Comparison of ENCODE assay signal across 1 cellular context in the genomic region with DNA sequence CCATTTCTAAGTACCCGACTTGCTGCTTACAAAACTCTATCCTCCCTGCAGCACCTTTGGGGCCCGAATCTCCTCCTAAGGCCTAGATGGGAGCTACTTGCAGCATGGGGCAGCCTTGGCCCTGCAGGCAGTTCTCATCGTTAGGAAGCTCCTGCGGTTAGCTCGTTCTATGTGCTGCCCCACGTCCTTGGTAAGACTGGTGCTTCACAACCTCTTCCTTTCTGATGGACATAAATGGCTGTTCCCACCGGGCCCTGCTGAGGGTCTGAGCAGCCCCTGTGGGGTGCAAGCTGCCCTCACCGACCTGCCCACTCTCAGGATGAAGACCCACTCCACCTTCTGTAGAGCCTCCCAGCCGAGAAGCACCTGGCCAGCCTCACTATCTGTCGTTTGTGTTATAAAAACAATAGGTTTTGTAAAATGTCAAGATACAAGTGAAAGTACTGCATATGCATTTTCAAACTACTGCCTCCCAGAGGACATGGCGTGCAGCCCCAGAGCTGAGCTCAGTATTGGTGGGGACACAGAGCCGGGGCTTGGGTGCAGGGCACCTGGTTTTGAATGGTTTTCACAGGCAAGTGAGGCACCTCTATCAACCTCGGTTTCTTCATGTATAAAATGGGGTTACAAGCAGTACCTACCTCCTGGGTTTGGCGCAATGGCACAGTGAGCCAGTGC.
TF ChIP-seq lines count a peak whose summit lies in the region.

No MANE protein-coding gene starts in this region.

TF ChIP-seq in K562, 482 proteins besides CTCF, POLR2A, EP300 and RAD21:
- TF ChIP-seq, protein P1, sequence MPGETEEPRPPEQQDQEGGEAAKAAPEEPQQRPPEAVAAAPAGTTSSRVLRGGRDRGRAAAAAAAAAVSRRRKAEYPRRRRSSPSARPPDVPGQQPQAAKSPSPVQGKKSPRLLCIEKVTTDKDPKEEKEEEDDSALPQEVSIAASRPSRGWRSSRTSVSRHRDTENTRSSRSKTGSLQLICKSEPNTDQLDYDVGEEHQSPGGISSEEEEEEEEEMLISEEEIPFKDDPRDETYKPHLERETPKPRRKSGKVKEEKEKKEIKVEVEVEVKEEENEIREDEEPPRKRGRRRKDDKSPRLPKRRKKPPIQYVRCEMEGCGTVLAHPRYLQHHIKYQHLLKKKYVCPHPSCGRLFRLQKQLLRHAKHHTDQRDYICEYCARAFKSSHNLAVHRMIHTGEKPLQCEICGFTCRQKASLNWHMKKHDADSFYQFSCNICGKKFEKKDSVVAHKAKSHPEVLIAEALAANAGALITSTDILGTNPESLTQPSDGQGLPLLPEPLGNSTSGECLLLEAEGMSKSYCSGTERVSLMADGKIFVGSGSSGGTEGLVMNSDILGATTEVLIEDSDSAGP (CRISPR knock-in tag; IDR thresholded peaks at IDR 0.05) = no peak
- no peak for TF ChIP-seq FOXJ3 (CRISPR knock-in tag; IDR thresholded peaks at IDR 0.05)
- TF ChIP-seq TAF9B (IDR thresholded peaks at IDR 0.05; ENCODE audit: partially characterized antibody) = no peak
- no peak for TF ChIP-seq ZNF232 (CRISPR knock-in tag; IDR thresholded peaks at IDR 0.05)
- TF ChIP-seq HEY1 (CRISPR knock-in tag; IDR thresholded peaks at IDR 0.05; ENCODE audit: borderline replicate concordance) = no peak
- TF ChIP-seq SNRNP70 (optimal IDR thresholded peaks at IDR 0.05; ENCODE audit: low read depth, low read length) = no peak
- no peak for TF ChIP-seq ZNF165 (CRISPR knock-in tag; IDR thresholded peaks at IDR 0.05; ENCODE audit: borderline replicate concordance)
- no peak for TF ChIP-seq ZNF785 (CRISPR knock-in tag; IDR thresholded peaks at IDR 0.05)
- TF ChIP-seq KAT2B (IDR thresholded peaks at IDR 0.05; ENCODE audit: low read depth, low read length) = no peak
- TF ChIP-seq, protein P2, sequence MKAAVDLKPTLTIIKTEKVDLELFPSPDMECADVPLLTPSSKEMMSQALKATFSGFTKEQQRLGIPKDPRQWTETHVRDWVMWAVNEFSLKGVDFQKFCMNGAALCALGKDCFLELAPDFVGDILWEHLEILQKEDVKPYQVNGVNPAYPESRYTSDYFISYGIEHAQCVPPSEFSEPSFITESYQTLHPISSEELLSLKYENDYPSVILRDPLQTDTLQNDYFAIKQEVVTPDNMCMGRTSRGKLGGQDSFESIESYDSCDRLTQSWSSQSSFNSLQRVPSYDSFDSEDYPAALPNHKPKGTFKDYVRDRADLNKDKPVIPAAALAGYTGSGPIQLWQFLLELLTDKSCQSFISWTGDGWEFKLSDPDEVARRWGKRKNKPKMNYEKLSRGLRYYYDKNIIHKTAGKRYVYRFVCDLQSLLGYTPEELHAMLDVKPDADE (conservative IDR thresholded peaks at IDR 0.05; ENCODE audit: control insufficient read depth, low read depth, low read length) = no peak
- no peak for TF ChIP-seq CHD4 (IDR thresholded peaks at IDR 0.05; ENCODE audit: insufficient read depth, insufficient replicate concordance, low read depth, low read length, poor library complexity, severe bottlenecking)
- TF ChIP-seq, protein P3, sequence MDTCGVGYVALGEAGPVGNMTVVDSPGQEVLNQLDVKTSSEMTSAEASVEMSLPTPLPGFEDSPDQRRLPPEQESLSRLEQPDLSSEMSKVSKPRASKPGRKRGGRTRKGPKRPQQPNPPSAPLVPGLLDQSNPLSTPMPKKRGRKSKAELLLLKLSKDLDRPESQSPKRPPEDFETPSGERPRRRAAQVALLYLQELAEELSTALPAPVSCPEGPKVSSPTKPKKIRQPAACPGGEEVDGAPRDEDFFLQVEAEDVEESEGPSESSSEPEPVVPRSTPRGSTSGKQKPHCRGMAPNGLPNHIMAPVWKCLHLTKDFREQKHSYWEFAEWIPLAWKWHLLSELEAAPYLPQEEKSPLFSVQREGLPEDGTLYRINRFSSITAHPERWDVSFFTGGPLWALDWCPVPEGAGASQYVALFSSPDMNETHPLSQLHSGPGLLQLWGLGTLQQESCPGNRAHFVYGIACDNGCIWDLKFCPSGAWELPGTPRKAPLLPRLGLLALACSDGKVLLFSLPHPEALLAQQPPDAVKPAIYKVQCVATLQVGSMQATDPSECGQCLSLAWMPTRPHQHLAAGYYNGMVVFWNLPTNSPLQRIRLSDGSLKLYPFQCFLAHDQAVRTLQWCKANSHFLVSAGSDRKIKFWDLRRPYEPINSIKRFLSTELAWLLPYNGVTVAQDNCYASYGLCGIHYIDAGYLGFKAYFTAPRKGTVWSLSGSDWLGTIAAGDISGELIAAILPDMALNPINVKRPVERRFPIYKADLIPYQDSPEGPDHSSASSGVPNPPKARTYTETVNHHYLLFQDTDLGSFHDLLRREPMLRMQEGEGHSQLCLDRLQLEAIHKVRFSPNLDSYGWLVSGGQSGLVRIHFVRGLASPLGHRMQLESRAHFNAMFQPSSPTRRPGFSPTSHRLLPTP (IDR thresholded peaks at IDR 0.05; ENCODE audit: borderline replicate concordance, extremely low read depth, insufficient read length) = no peak
- no peak for TF ChIP-seq XRCC3 (IDR thresholded peaks at IDR 0.05)
- no peak for TF ChIP-seq ZNF184 (CRISPR knock-in tag; IDR thresholded peaks at IDR 0.05)
- TF ChIP-seq, protein P4, sequence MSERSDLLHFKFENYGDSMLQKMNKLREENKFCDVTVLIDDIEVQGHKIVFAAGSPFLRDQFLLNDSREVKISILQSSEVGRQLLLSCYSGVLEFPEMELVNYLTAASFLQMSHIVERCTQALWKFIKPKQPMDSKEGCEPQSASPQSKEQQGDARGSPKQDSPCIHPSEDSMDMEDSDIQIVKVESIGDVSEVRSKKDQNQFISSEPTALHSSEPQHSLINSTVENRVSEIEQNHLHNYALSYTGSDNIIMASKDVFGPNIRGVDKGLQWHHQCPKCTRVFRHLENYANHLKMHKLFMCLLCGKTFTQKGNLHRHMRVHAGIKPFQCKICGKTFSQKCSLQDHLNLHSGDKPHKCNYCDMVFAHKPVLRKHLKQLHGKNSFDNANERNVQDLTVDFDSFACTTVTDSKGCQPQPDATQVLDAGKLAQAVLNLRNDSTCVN (CRISPR knock-in tag; IDR thresholded peaks at IDR 0.05) = no peak
- no peak for TF ChIP-seq POLR2AphosphoS5 (IDR thresholded peaks at IDR 0.05; ENCODE audit: control insufficient read depth, insufficient read depth, low read depth, low read length)
